Comparison of ENCODE assay signal across 23 cellular contexts in genomic region chr12:22812531-22812930, GRCh38.
DNase-seq lines count a peak whose midpoint lies in the region; ATAC-seq and TF ChIP-seq lines count a peak whose summit lies in the region.
"Had no signal": no experiment of that assay in that cellular context is flagged by ENCODE, and none has a peak within 500 bp of the region (broad histone marks: within the 10 kb centered on the region; RNA-seq: fewer than 3 reads in every experiment).

No MANE protein-coding gene starts in this region.

- H3K4me1 Mint-ChIP-seq in neural crest cell, result no peaks in the 10 kb centered on the region
- H3K4me1 Mint-ChIP-seq: CD14-positive monocyte; CD8-positive, alpha-beta memory T cell had no signal

- peak; percentile 65 for ATAC-seq in esophagus mucosa

- H3K4me3 Mint-ChIP-seq in neural crest cell, result no peak overlapping the region
- H3K4me3 Mint-ChIP-seq: CD14-positive monocyte; CD8-positive, alpha-beta memory T cell had no signal

- H3K36me3 Mint-ChIP-seq in neural crest cell (ENCODE audit: low read depth), result no peaks in the 10 kb centered on the region
- H3K36me3 Mint-ChIP-seq: CD14-positive monocyte; CD8-positive, alpha-beta memory T cell had no signal

- TF ChIP-seq CTCF in neural crest cell (conservative IDR thresholded peaks at IDR 0.05), result no peak

- no peaks in the 10 kb centered on the region for H3K9me3 Mint-ChIP-seq in neural crest cell
- H3K9me3 Mint-ChIP-seq: CD8-positive, alpha-beta memory T cell had no signal

- peak overlapping the region; percentile 75 for H3K27ac Mint-ChIP-seq in neural crest cell (ENCODE audit: unreplicated experiment)

- peak; percentile 18 for DNase-seq in DMS53 (lab: John Stamatoyannopoulos, UW)
- DNase-seq in DMS53 treated with DMSO at 0.1 percent for 48 hours (lab: John Stamatoyannopoulos, UW; ENCODE audit: unreplicated experiment), result no peak
- peak; percentile 45 for DNase-seq in SW480 (ENCODE audit: low spot score)
- DNase-seq in neural crest cell (ENCODE audit: low read depth, low spot score), result no peak
- no peak for DNase-seq in MV-4-11 (lab: John Stamatoyannopoulos, UW)
- no peak for DNase-seq in HCEC 1CT
- DNase-seq in epidermal melanocyte (ENCODE audit: insufficient read length, low spot score), result no peak
- DNase-seq: ACHN; BE2C; CD8-positive, alpha-beta memory T cell; DMS 273 treated with DMSO at 0.1 percent for 48 hours; DND-41; GM23248; NCI-H2029; NCI-H446 treated with DMSO at 0.1 percent for 48 hours; NCI-H526; NCI-H82; NK-92 treated with Interleukin-12 subunit alpha and Interleukin-12 subunit beta, amount 100 ng/mL, for 24 hours; PC-9; Right ventricle myocardium superior; RPMI8226 had no signal

- no peaks in the 10 kb centered on the region for H3K27me3 Mint-ChIP-seq in neural crest cell (ENCODE audit: low read depth)

Comparison
In these comparisons a context has a peak if more than half of its experiments do, and no peak if none do; other contexts are left out.
1. DNase-seq: peak in DMS53 (single experiment) and SW480 (single experiment); none in DMS53 treated with DMSO at 0.1 percent for 48 hours (single experiment), neural crest cell (single experiment), MV-4-11 (single experiment), HCEC 1CT (single experiment) and epidermal melanocyte (single experiment).